In the genomic region with DNA sequence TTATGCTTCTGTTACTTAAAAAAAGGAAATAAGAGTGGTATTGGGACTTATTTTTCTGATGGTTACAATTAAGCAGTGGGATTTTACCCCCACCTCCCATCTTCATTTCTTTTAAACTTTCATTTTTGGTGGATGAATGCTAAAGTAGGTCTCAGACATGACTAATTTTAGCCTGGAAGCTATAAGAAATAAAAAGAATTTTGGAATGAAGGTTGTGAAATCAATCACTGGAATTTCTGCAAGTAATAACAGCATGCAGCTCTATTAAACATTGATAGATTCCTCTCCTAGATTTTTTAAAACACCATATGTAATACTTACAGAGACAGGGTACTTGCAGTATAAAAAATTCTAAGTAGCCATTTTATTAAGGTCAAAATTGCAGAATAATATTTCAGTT, we compare ENCODE assay signal across 1 cellular context.
TF ChIP-seq lines count a peak whose summit lies in the region.

No MANE protein-coding gene starts in this region.

TF ChIP-seq in IMR-90, 13 proteins besides CTCF, POLR2A, EP300 and RAD21:
- TF ChIP-seq, protein P1, sequence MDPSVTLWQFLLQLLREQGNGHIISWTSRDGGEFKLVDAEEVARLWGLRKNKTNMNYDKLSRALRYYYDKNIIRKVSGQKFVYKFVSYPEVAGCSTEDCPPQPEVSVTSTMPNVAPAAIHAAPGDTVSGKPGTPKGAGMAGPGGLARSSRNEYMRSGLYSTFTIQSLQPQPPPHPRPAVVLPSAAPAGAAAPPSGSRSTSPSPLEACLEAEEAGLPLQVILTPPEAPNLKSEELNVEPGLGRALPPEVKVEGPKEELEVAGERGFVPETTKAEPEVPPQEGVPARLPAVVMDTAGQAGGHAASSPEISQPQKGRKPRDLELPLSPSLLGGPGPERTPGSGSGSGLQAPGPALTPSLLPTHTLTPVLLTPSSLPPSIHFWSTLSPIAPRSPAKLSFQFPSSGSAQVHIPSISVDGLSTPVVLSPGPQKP (IDR thresholded peaks at IDR 0.05; ENCODE audit: borderline replicate concordance, low read depth, low read length): no peak
- TF ChIP-seq CEBPB (IDR thresholded peaks at IDR 0.05; ENCODE audit: low read depth, low read length) (peak; percentile 77), SMC3 (IDR thresholded peaks at IDR 0.05; ENCODE audit: low read depth, low read length) (no peak), RFX5 (IDR thresholded peaks at IDR 0.05; ENCODE audit: low read depth, low read length) (no peak), RCOR1 (IDR thresholded peaks at IDR 0.05; ENCODE audit: insufficient replicate concordance, low read length) (no peak)
